22 cellular contexts compared by ENCODE assay signal in the genomic region with DNA sequence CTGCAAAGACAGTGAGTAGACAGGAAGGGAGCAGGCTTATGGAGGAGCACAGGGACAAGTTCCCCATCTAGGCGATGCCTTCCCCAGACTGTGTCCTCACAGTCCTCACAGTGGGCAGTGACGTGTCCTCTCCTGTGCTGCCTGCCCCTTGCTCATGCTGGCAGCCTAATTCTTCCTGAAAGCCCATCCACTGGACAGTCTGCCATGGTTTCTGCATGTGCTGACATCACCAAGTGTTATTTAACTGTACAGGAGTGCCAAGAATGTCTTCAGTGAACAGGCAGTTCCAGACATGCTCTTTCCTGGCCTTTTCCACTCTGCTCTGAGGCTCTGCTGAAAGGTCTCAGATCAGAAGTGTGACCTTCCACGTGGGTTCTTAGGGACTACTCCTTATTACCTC. TPM values are rescaled to one million over a fixed set of nuclear protein-coding genes. Genes with fewer than 3 reads are reported as not detected.
DNase-seq lines count a peak whose midpoint lies in the region; ATAC-seq, FAIRE-seq and TF ChIP-seq lines count a peak whose summit lies in the region.
"Had no signal": no experiment of that assay in that cellular context is flagged by ENCODE, and none has a peak within 500 bp of the region (broad histone marks: within the 10 kb centered on the region; RNA-seq: fewer than 3 reads in every experiment).

No MANE protein-coding gene starts in this region.

- H3K79me2 ChIP-seq in GM23248 (ENCODE audit: insufficient read depth) = no peaks in the 10 kb centered on the region

- H2BK20ac ChIP-seq in IMR-90 (ENCODE audit: low read depth, low read length) = no peak overlapping the region

- H3K4ac ChIP-seq in IMR-90 (ENCODE audit: low read depth, low read length) = no peak overlapping the region

- H2AK5ac ChIP-seq in IMR-90 (ENCODE audit: low read depth, low read length) = no peak overlapping the region

- ATAC-seq in IMR-90 (ENCODE audit: low read depth) (peak; percentile 32; the same call in 1 of the 2 replicates), left ventricle myocardium superior (peak; percentile 80)
- no peak for ATAC-seq in activated CD8-positive, alpha-beta T cell treated with anti-CD3 and anti-CD28 coated beads for 36 hours
- ATAC-seq: GM12878 had no signal

- H2AFZ ChIP-seq in GM23248 = no peak overlapping the region
- no peak overlapping the region for H2AFZ ChIP-seq in IMR-90 (replicated peaks; ENCODE audit: low read length, poor library complexity)

- no peaks in the 10 kb centered on the region for H3K9me2 ChIP-seq in GM23248 (ENCODE audit: insufficient read depth)
- H3K9me2 ChIP-seq: SK-N-SH had no signal

- H3K27ac ChIP-seq in GM23248 (no peak overlapping the region), IMR-90 (ENCODE audit: insufficient read depth, low read length) (no peak overlapping the region)
- H3K27ac ChIP-seq: BLaER1 treated with 17β-estradiol and CSF1 and Interleukin-3, amounts not matched to agents 10 nM and 100 nM had no signal

- dilution Hi-C loops in IMR-90 (cut with HindIII; ENCODE audit: low sequenced_read_pairs, unreplicated experiment) = no loop called here

- H3K4me3 Mint-ChIP-seq in activated CD8-positive, alpha-beta T cell treated with anti-CD3 and anti-CD28 coated beads for 36 hours = no peak overlapping the region
- H3K4me3 Mint-ChIP-seq: CD4-positive, alpha-beta memory T cell had no signal

- no peak overlapping the region for H3K9ac ChIP-seq in GM23248
- no peak overlapping the region for H3K9ac ChIP-seq in IMR-90 (ENCODE audit: low read depth, low read length)
- H3K9ac ChIP-seq: BLaER1 treated with 17β-estradiol and CSF1 and Interleukin-3, amounts not matched to agents 10 nM and 100 nM; SK-N-SH had no signal

- H3K9me3 ChIP-seq in GM23248 (ENCODE audit: low read depth) = no peaks in the 10 kb centered on the region
- 0 out of 2 replicates have a peak, but pooled peaks cover 2% of the 10 kb centered on the region for H3K9me3 ChIP-seq in IMR-90 (ENCODE audit: control insufficient read depth, insufficient read depth, low read length)
- H3K9me3 ChIP-seq: BLaER1 treated with 17β-estradiol and CSF1 and Interleukin-3, amounts not matched to agents 10 nM and 100 nM; SK-N-SH had no signal

- no peak for TF ChIP-seq POLR2A in IMR-90 (IDR thresholded peaks at IDR 0.05; ENCODE audit: low read depth, low read length)

- H3K36me3 Mint-ChIP-seq in activated CD8-positive, alpha-beta T cell treated with anti-CD3 and anti-CD28 coated beads for 36 hours (ENCODE audit: low read depth) = peaks cover 17% of the 10 kb centered on the region

- no peak overlapping the region for H4K5ac ChIP-seq in IMR-90 (ENCODE audit: low read depth, low read length)

- no peaks in the 10 kb centered on the region for H3K9me1 ChIP-seq in IMR-90 (ENCODE audit: insufficient read depth, low read length)

- no peaks in the 10 kb centered on the region for H3K27me3 Mint-ChIP-seq in activated CD8-positive, alpha-beta T cell treated with anti-CD3 and anti-CD28 coated beads for 36 hours
- H3K27me3 Mint-ChIP-seq: CD4-positive, alpha-beta memory T cell had no signal

- intact Hi-C loops in IMR-90 (cut with micrococcal nuclease) (no loop called here), left ventricle myocardium superior (cut with micrococcal nuclease) (no loop called here)
- intact Hi-C loops in activated CD8-positive, alpha-beta T cell treated with anti-CD3 and anti-CD28 coated beads for 36 hours (cut with micrococcal nuclease) = no loop called here

- H3K23ac ChIP-seq in IMR-90 (ENCODE audit: low read depth, low read length) = no peak overlapping the region

- H3K27ac Mint-ChIP-seq in activated CD8-positive, alpha-beta T cell treated with anti-CD3 and anti-CD28 coated beads for 36 hours = no peak overlapping the region
- H3K27ac Mint-ChIP-seq: CD4-positive, alpha-beta memory T cell had no signal

- no peak overlapping the region for H2BK120ac ChIP-seq in IMR-90 (ENCODE audit: low read depth, low read length)

- no peak overlapping the region for H4K91ac ChIP-seq in IMR-90 (ENCODE audit: insufficient read depth, low read depth, low read length)

- BruUV-seq in IMR-90 (replicated peaks; lab: Mats Ljungman, UMichigan) = no TSS peak

- no peaks in the 10 kb centered on the region for H3K36me3 ChIP-seq in GM23248 (ENCODE audit: low read depth)
- no peaks in the 10 kb centered on the region for H3K36me3 ChIP-seq in IMR-90 (ENCODE audit: control insufficient read depth, insufficient read depth, low read length)
- H3K36me3 ChIP-seq in bronchial epithelial cell (ENCODE audit: control insufficient read depth, insufficient read depth, low read length) = no peaks in the 10 kb centered on the region
- H3K36me3 ChIP-seq: BLaER1 treated with 17β-estradiol and CSF1 and Interleukin-3, amounts not matched to agents 10 nM and 100 nM had no signal

- TF ChIP-seq CTCF in IMR-90 (conservative IDR thresholded peaks at IDR 0.05; ENCODE audit: low read depth, low read length) (no peak), bronchial epithelial cell (IDR thresholded peaks at IDR 0.05; ENCODE audit: insufficient read depth, low read length, severe bottlenecking) (no peak)
- TF ChIP-seq CTCF in activated CD8-positive, alpha-beta T cell treated with anti-CD3 and anti-CD28 coated beads for 36 hours (IDR thresholded peaks at IDR 0.05) = no peak

- CTCF ChIA-PET in IMR-90 (lab: Yijun Ruan, JAX) = no interaction called here
- CTCF ChIA-PET in activated CD8-positive, alpha-beta T cell treated with anti-CD3 and anti-CD28 coated beads for 36 hours (lab: Charles Lee) = no interaction called here

- H3K4me3 ChIP-seq in GM23248 = no peak overlapping the region
- H3K4me3 ChIP-seq in IMR-90 (ENCODE audit: insufficient read depth, low read depth, low read length) = no peak overlapping the region
- no peak overlapping the region for H3K4me3 ChIP-seq in bronchial epithelial cell (ENCODE audit: low read depth, low read length)
- H3K4me3 ChIP-seq: BLaER1 treated with 17β-estradiol and CSF1 and Interleukin-3, amounts not matched to agents 10 nM and 100 nM; GM12878 had no signal

- no peak overlapping the region for H2BK5ac ChIP-seq in IMR-90 (ENCODE audit: low read depth, low read length, poor library complexity, severe bottlenecking)

- in situ Hi-C loops in GM23248 (cut with MboI) (no loop called here), IMR-90 (cut with MboI; ENCODE audit: low sequenced_read_pairs) (no loop called here)

- no peaks in the 10 kb centered on the region for H3K79me1 ChIP-seq in IMR-90 (ENCODE audit: low read depth in 1 of 2, low read length in 2 of 2)

- no peak for TF ChIP-seq RAD21 in IMR-90 (IDR thresholded peaks at IDR 0.05; ENCODE audit: low read length)

- H4K20me1 ChIP-seq in GM23248 (ENCODE audit: insufficient read depth) (no peaks in the 10 kb centered on the region), IMR-90 (ENCODE audit: insufficient read depth, low read length) (no peaks in the 10 kb centered on the region)
- H4K20me1 ChIP-seq: BLaER1 treated with 17β-estradiol and CSF1 and Interleukin-3, amounts not matched to agents 10 nM and 100 nM had no signal

- no peaks in the 10 kb centered on the region for H3K4me1 Mint-ChIP-seq in activated CD8-positive, alpha-beta T cell treated with anti-CD3 and anti-CD28 coated beads for 36 hours (ENCODE audit: low read depth)
- H3K4me1 Mint-ChIP-seq: CD4-positive, alpha-beta memory T cell had no signal

- no peak overlapping the region for H3K14ac ChIP-seq in IMR-90 (replicated peaks; ENCODE audit: low read depth, low read length)

- no peak overlapping the region for H3K18ac ChIP-seq in IMR-90 (ENCODE audit: low read depth, low read length)

- H3K27me3 ChIP-seq in GM23248 (replicated peaks; ENCODE audit: insufficient read depth) (no peaks in the 10 kb centered on the region), IMR-90 (ENCODE audit: control insufficient read depth, insufficient read depth, low read length) (no peaks in the 10 kb centered on the region), bronchial epithelial cell (ENCODE audit: control insufficient read depth, insufficient read depth, low read length) (no peaks in the 10 kb centered on the region)
- H3K27me3 ChIP-seq: BLaER1 treated with 17β-estradiol and CSF1 and Interleukin-3, amounts not matched to agents 10 nM and 100 nM had no signal

- H2AK9ac ChIP-seq in IMR-90 (replicated peaks; ENCODE audit: low read depth, low read length, poor library complexity) = no peak overlapping the region

- no peaks in the 10 kb centered on the region for H3F3A ChIP-seq in GM23248 (ENCODE audit: insufficient read depth)

- H2BK15ac ChIP-seq in IMR-90 (ENCODE audit: low read depth, low read length) = no peak overlapping the region

- H3K4me1 ChIP-seq in GM23248 (ENCODE audit: insufficient read depth) (no peaks in the 10 kb centered on the region), IMR-90 (ENCODE audit: control insufficient read depth, insufficient read depth, low read length) (no peaks in the 10 kb centered on the region)
- H3K4me1 ChIP-seq: BLaER1 treated with 17β-estradiol and CSF1 and Interleukin-3, amounts not matched to agents 10 nM and 100 nM had no signal

- H4K8ac ChIP-seq in IMR-90 (ENCODE audit: low read depth in 2 of 2, low read length in 2 of 2) = no peak overlapping the region

- no peaks in the 10 kb centered on the region for H3K9me3 Mint-ChIP-seq in activated CD8-positive, alpha-beta T cell treated with anti-CD3 and anti-CD28 coated beads for 36 hours

- no peak overlapping the region for H3K56ac ChIP-seq in IMR-90 (ENCODE audit: extremely low read depth, insufficient read depth, low read length)

- WGBS in GM23248 (ENCODE audit: low coverage in 1 of 2, low lambda C conversion rate in 2 of 2, missing lambda C conversion rate in 2 of 2), 2 experiments = 23 to 37% methylated on average over 3 of the region's 3 CpGs
- WGBS in IMR-90 (ENCODE audit: extremely low coverage in 2 of 2, insufficient read length in 1 of 2), 2 experiments = 0% methylated on average over 1 of the region's 3 CpGs; no CpG with 5 or more reads in 1 of the 2 experiments

- DNase-seq in GM23248 (peak; percentile 16), IMR-90 (no peak), bronchial epithelial cell (ENCODE audit: low read depth) (peak; percentile 37), left ventricle myocardium superior (no peak), NCI-H526 treated with DMSO at 0.1 percent for 48 hours (lab: John Stamatoyannopoulos, UW) (no peak), SIG-M5 treated with dmso at 0.1 percent for 504 hours (lab: John Stamatoyannopoulos, UW; ENCODE audit: unreplicated experiment) (no peak)
- no peak for DNase-seq in activated CD8-positive, alpha-beta T cell treated with anti-CD3 and anti-CD28 coated beads for 36 hours
- DNase-seq: CD4-positive, alpha-beta memory T cell; DND-41; H7; Kasumi-1; NCI-H1092 treated with DMSO at 0.1 percent for 48 hours; NCI-H1436 treated with DMSO at 0.1 percent for 48 hours; NCI-H1930; NCI-H226; NCI-H524; NCI-H82; SHP77 treated with DMSO at 0.1 percent for 48 hours; SK-N-SH had no signal

- H3K4me2 ChIP-seq in GM23248 (ENCODE audit: unreplicated experiment) (no peak overlapping the region), IMR-90 (ENCODE audit: low read depth, low read length) (no peak overlapping the region)
- H3K4me2 ChIP-seq: BLaER1 treated with 17β-estradiol and CSF1 and Interleukin-3, amounts not matched to agents 10 nM and 100 nM; SK-N-SH had no signal

- POLR2A ChIA-PET in IMR-90 (lab: Charles Lee; ENCODE audit: unreplicated experiment) = no interaction called here
- POLR2A ChIA-PET in activated CD8-positive, alpha-beta T cell treated with anti-CD3 and anti-CD28 coated beads for 36 hours (lab: Charles Lee) = no interaction called here

- FAIRE-seq in bronchial epithelial cell (lab: Jason Lieb, UNC) = no peak
- FAIRE-seq: GM12878, RCC 7860 had no signal

RNA-seq across cellular contexts. Expression of gene ZNF248, which starts 54.1 kb away (rescaled TPM):
- total RNA-seq in GM23248 (2014; rRNA removed; shearing (Covaris generic)) = 4.2 and 13.7 TPM in 2 replicates
- polyA plus RNA-seq in GM23248 (2016; fragmentation: Nextera tagmentation; extraction: Ambion mirVana) (6.8 and 7.4 TPM in 2 replicates), IMR-90 (2012; rRNA removed) (4.2 and 5.1 TPM in 2 replicates)
- total RNA-seq in IMR-90 (2012; rRNA removed) (5.7 and 6.7 TPM in 2 replicates), bronchial epithelial cell (6.1 and 8.1 TPM in 2 replicates), left ventricle myocardium superior (12.9 TPM)
- polyA plus RNA-seq in IMR-90 (2012; cell fraction: cytosol; rRNA removed) = 1.5 and 1.6 TPM in 2 replicates
- polyA plus RNA-seq in IMR-90 (2012; cell fraction: nucleus; rRNA removed; ENCODE audit: low replicate concordance) = 5.4 and 29.1 TPM in 2 replicates
- total RNA-seq in activated CD8-positive, alpha-beta T cell treated with anti-CD3 and anti-CD28 coated beads for 36 hours = 1 to 10 TPM; 8.3 to 8.5 TPM
- total RNA-seq: H7 had no signal

Comparison
In these comparisons a context has a peak if more than half of its experiments do, and no peak if none do; other contexts are left out.
1. DNase-seq: peak in GM23248 (single experiment) and bronchial epithelial cell (single experiment); none in IMR-90 (single experiment), left ventricle myocardium superior (single experiment), activated CD8-positive, alpha-beta T cell treated with anti-CD3 and anti-CD28 coated beads for 36 hours (single experiment), NCI-H526 treated with DMSO at 0.1 percent for 48 hours (single experiment) and SIG-M5 treated with dmso at 0.1 percent for 504 hours (single experiment).